27 cellular contexts compared by ENCODE assay signal in genomic region chr18:11676867-11677266, GRCh38. TPM values are rescaled to one million over a fixed set of nuclear protein-coding genes. Genes with fewer than 3 reads are reported as not detected.
A peak's percentile ranks its signal among the peaks of the same experiment; 100 is the strongest.
DNase-seq lines count a peak whose midpoint lies in the region; ATAC-seq, FAIRE-seq and TF ChIP-seq lines count a peak whose summit lies in the region.
"Had no signal": no experiment of that assay in that cellular context is flagged by ENCODE, and none has a peak within 500 bp of the region (broad histone marks: within the 10 kb centered on the region; RNA-seq: fewer than 3 reads in every experiment).

No MANE protein-coding gene starts in this region.

- H3K4me2 ChIP-seq in HepG2 (ENCODE audit: low read depth, low read length) = no peak overlapping the region

- CTCF ChIA-PET in HepG2 (lab: Yijun Ruan, JAX; ENCODE audit: low intra/inter-chr PET ratio, low total read pairs) = no interaction called here

- peaks cover 0 to 18% of the 10 kb centered on the region in 2 experiments; a peak in 3 of 5 replicates for H3K27me3 ChIP-seq in HepG2 (ENCODE audit: control insufficient read depth in 1 of 2, insufficient read depth in 2 of 2, low read length in 2 of 2)
- no peaks in the 10 kb centered on the region for H3K27me3 ChIP-seq in right lobe of liver
- H3K27me3 ChIP-seq: Peyer's patch had no signal

- H3K27ac ChIP-seq in HepG2 (ENCODE audit: extremely low read length, insufficient read depth, low read length) (no peak overlapping the region), right lobe of liver (no peak overlapping the region)
- H3K27ac ChIP-seq: Peyer's patch, SK-N-MC, suprapubic skin had no signal

- H3K79me2 ChIP-seq in HepG2 (ENCODE audit: insufficient read depth, low read length) = no peaks in the 10 kb centered on the region

- H3K4me1 ChIP-seq in HepG2 (ENCODE audit: insufficient read depth, low read length) (no peaks in the 10 kb centered on the region), right lobe of liver (no peaks in the 10 kb centered on the region)
- H3K4me1 ChIP-seq: Caco-2, Peyer's patch, suprapubic skin had no signal

- no TSS peak for BruUV-seq in HepG2 (replicated peaks; lab: Mats Ljungman, UMichigan)

- TF ChIP-seq RAD21 in HepG2 (CRISPR knock-in tag; IDR thresholded peaks at IDR 0.05) = no peak

- no peaks in the 10 kb centered on the region for H4K20me1 ChIP-seq in HepG2 (ENCODE audit: insufficient read depth, low read length)

- intact Hi-C loops in HepG2 (cut with micrococcal nuclease; ENCODE audit: unreplicated experiment) = no loop called here
- intact Hi-C loops in right lobe of liver (cut with DNase I) = no loop called here

- 14% methylated on average over 1 of the region's 6 CpGs for WGBS in HepG2 (ENCODE audit: low lambda C conversion rate)
- 56% methylated on average over 5 of the region's 6 CpGs for WGBS in right lobe of liver (ENCODE audit: insufficient coverage, low coverage, low lambda C conversion rate, missing lambda C conversion rate)

- H3K4me3 ChIP-seq in HepG2 (replicated peaks in 1 of 3; ENCODE audit: insufficient read depth in 1 of 3, low read depth in 2 of 3, low read length in 3 of 3) (no peak overlapping the region), right lobe of liver (no peak overlapping the region), epithelial cell of esophagus (ENCODE audit: low read length) (no peak overlapping the region)
- H3K4me3 ChIP-seq: Peyer's patch, SK-N-MC, suprapubic skin had no signal

- in situ Hi-C loops in HepG2 (cut with HindIII; ENCODE audit: extremely low pct_ligation_motif_present, low pct_unique_long_range_greater_than_20kb) = no loop called here

- no peak for TF ChIP-seq POLR2A in HepG2 (IDR thresholded peaks at IDR 0.05; ENCODE audit: insufficient read depth in 1 of 2, low read depth in 2 of 2, low read length in 2 of 2)
- TF ChIP-seq POLR2A in right lobe of liver (IDR thresholded peaks at IDR 0.05) = no peak

- DNase-seq in HepG2 (ENCODE audit: low spot score) (no peak), right lobe of liver (no peak), RPMI7951 (ENCODE audit: low read depth) (peak; percentile 44), epithelial cell of esophagus (ENCODE audit: low read depth) (peak; percentile 60), HuH-7 (ENCODE audit: low spot score) (no peak), SIG-M5 treated with dmso at 0.1 percent for 504 hours (lab: John Stamatoyannopoulos, UW; ENCODE audit: unreplicated experiment) (no peak)
- no peak for DNase-seq in stimulated activated CD4-positive, alpha-beta T cell treated with anti-CD3 and anti-CD28 coated beads, Interleukin-4, amount 100 ng/mL, for 24 hours
- DNase-seq: ACHN; activated CD4-positive, alpha-beta T cell treated with anti-CD3 and anti-CD28 coated beads for 48 hours; activated naive CD4-positive, alpha-beta T cell treated with anti-CD3 and anti-CD28 coated beads, Interleukin-2, amount 10 ng/mL, durations not matched to agents 7 days and 5 days; Caco-2; caudate nucleus; dermis blood vessel endothelial cell; mesenchymal stem cell; NCI-H1048; NCI-H187; NCI-H2171 treated with DMSO at 0.1 percent for 48 hours; NCI-H526 treated with DMSO at 0.1 percent for 48 hours; nucleus accumbens; stimulated activated CD4-positive, alpha-beta T cell treated with anti-CD3 and anti-CD28 coated beads, Interleukin-2, amount 100 ng/mL, for 48 hours; stimulated activated naive B cell treated with anti-CD40 and anti-IgM and Interleukin-4, amounts not matched to agents 10 μg/mL and 1 μg/mL and 100 μg/mL, for 72 hours; T-helper 2 cell had no signal

- POLR2A ChIA-PET in HepG2 (lab: Yijun Ruan, JAX) = no interaction called here

- TF ChIP-seq EP300 in HepG2 (IDR thresholded peaks at IDR 0.05; ENCODE audit: low read depth in 2 of 2, low read length in 2 of 2) = no peak
- no peak for TF ChIP-seq EP300 in HepG2 (CRISPR knock-in tag; IDR thresholded peaks at IDR 0.05; ENCODE audit: borderline replicate concordance)

- no peak overlapping the region for H3K9ac ChIP-seq in HepG2 (ENCODE audit: insufficient read depth, low read depth, low read length)

- ATAC-seq in HepG2 (no peak), right lobe of liver (no peak), HG02678 (IDR thresholded peaks at IDR 0.05; ENCODE audit: unreplicated experiment) (no peak)
- ATAC-seq: stimulated activated naive B cell treated with anti-CD40 and anti-IgM and Interleukin-4, amounts not matched to agents 10 μg/mL and 1 μg/mL and 100 μg/mL, for 72 hours had no signal

- TF ChIP-seq CTCF in HepG2 (CRISPR knock-in tag; IDR thresholded peaks at IDR 0.05) = no peak
- no peak for TF ChIP-seq CTCF in right lobe of liver (IDR thresholded peaks at IDR 0.05)
- TF ChIP-seq CTCF in epithelial cell of esophagus (IDR thresholded peaks at IDR 0.05; ENCODE audit: insufficient read depth, low read depth, low read length, missing control alignments) = no peak

- no peak overlapping the region for H2AFZ ChIP-seq in HepG2 (ENCODE audit: low read length)

- FAIRE-seq in HepG2 (lab: Jason Lieb, UNC) = no peak
- FAIRE-seq: endothelial cell of umbilical vein had no signal

- no peaks in the 10 kb centered on the region for H3K9me3 ChIP-seq in HepG2 (ENCODE audit: low read length)
- H3K9me3 ChIP-seq in right lobe of liver = no peaks in the 10 kb centered on the region
- H3K9me3 ChIP-seq: Caco-2, Peyer's patch, suprapubic skin had no signal

- no peaks in the 10 kb centered on the region for H3K36me3 ChIP-seq in HepG2 (replicated peaks in 1 of 2; ENCODE audit: control insufficient read depth in 1 of 2, insufficient read depth in 2 of 2, low read length in 2 of 2)
- H3K36me3 ChIP-seq in right lobe of liver = no peaks in the 10 kb centered on the region
- H3K36me3 ChIP-seq: Peyer's patch, suprapubic skin had no signal

TF ChIP-seq in HepG2, 621 proteins besides CTCF, POLR2A, EP300 and RAD21:
- TF ChIP-seq FOSL2 (CRISPR knock-in tag; IDR thresholded peaks at IDR 0.05) = peak; percentile 51
- TF ChIP-seq MXD3 (CRISPR knock-in tag; IDR thresholded peaks at IDR 0.05) = no peak
- no peak for TF ChIP-seq JUND (CRISPR knock-in tag; IDR thresholded peaks at IDR 0.05)
- no peak for TF ChIP-seq GLMP (CRISPR knock-in tag; IDR thresholded peaks at IDR 0.05; ENCODE audit: borderline replicate concordance)
TF ChIP-seq in HepG2: peak in this region for 1.

RNA-seq across cellular contexts. Expression of gene GNAL, which starts 12.2 kb away (rescaled TPM):
- total RNA-seq in HepG2 (2016; rRNA removed; fragmentation: Illumina TruSeq; extraction: Trizol) (1.3 and 1.4 TPM in 2 replicates), right lobe of liver (1 to 10 TPM in 4 of 6 experiments, under 1 TPM in 2; 0.19 to 1.9 (median 1.2) TPM)
- total RNA-seq in HepG2 (2016; cell fraction: cytosol; rRNA removed; fragmentation: Illumina TruSeq; extraction: Trizol; ENCODE audit: low read depth) = 0.97 and 1.0 TPM in 2 replicates
- total RNA-seq in HepG2 (2016; cell fraction: insoluble cytoplasmic fraction; rRNA removed; fragmentation: Illumina TruSeq; extraction: Trizol) = 1.6 and 1.8 TPM in 2 replicates
- total RNA-seq in HepG2 (2016; cell fraction: membrane; rRNA removed; fragmentation: Illumina TruSeq; extraction: Trizol) = 2.8 and 3.0 TPM in 2 replicates
- 1.2 and 1.8 TPM in 2 replicates for total RNA-seq in HepG2 (2016; cell fraction: nucleus; rRNA removed; fragmentation: Illumina TruSeq; extraction: Trizol)
- polyA plus RNA-seq in HepG2 (2011; rRNA removed) = 0.63 and 0.87 TPM in 2 replicates
- 0.74 and 0.78 TPM in 2 replicates for polyA plus RNA-seq in HepG2 (2011; cell fraction: cytosol; rRNA removed)
- polyA plus RNA-seq in HepG2 (2011; cell fraction: nucleus; rRNA removed) = 0.45 and 0.61 TPM in 2 replicates
- polyA plus RNA-seq in HepG2 (2012) = 1.1 and 1.7 TPM in 2 replicates
- polyA plus RNA-seq in HepG2 (2016; cell fraction: cytosol; fragmentation: Illumina TruSeq; extraction: Trizol; ENCODE audit: low read depth) = 1.6 and 1.7 TPM in 2 replicates
- polyA plus RNA-seq in HepG2 (2016; cell fraction: insoluble cytoplasmic fraction; fragmentation: Illumina TruSeq; extraction: Trizol; ENCODE audit: low read depth) = 1.2 and 1.4 TPM in 2 replicates
- polyA plus RNA-seq in HepG2 (2016; cell fraction: membrane; fragmentation: Illumina TruSeq; extraction: Trizol; ENCODE audit: low read depth) = 1.9 and 2.7 TPM in 2 replicates
- polyA plus RNA-seq in HepG2 (2016; cell fraction: nucleus; fragmentation: Illumina TruSeq; extraction: Trizol; ENCODE audit: insufficient read depth, low read depth) = 0.96 and 1.1 TPM in 2 replicates
- 0.96 and 9.4 TPM in 2 replicates for polyA minus RNA-seq in HepG2 (2011; rRNA and poly(A)+ RNA removed; ENCODE audit: low replicate concordance)
- polyA minus RNA-seq in HepG2 (2011; cell fraction: cytosol; rRNA and poly(A)+ RNA removed) = 1.1 and 2.1 TPM in 2 replicates
- polyA minus RNA-seq in HepG2 (2011; cell fraction: nucleus; rRNA and poly(A)+ RNA removed) = 1.7 TPM in 2 replicates
- total RNA-seq in RPMI7951 (2014; rRNA removed; shearing (Covaris generic)) = not detected in 2 replicates

Comparison
In these comparisons a context has a peak if more than half of its experiments do, and no peak if none do; other contexts are left out.
1. DNase-seq: peak in RPMI7951 (single experiment) and epithelial cell of esophagus (single experiment); none in HepG2 (single experiment), right lobe of liver (0 of 3), stimulated activated CD4-positive, alpha-beta T cell treated with anti-CD3 and anti-CD28 coated beads, Interleukin-4, amount 100 ng/mL, for 24 hours (single experiment), HuH-7 (single experiment) and SIG-M5 treated with dmso at 0.1 percent for 504 hours (single experiment).